Comparison of ENCODE assay signal across 8 cellular contexts in the genomic region with DNA sequence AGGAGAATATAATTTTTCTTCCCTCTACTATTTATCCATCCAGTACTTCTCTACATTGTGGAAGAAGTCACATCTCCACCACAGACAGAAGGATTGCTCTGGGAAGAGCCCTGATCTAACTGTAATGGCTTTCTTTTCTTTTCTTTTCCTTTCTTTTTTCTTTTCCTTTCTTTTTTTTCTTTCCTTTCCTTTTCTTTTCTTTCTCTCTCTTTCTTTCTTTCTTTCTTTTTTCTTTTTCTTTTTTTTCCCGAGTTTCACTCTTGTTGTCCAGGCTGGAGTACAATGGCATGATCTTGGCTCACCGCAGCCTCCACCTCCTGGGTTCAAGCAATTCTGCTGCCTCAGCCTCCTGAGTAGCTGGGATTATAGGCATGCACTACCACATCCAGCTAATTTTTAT.
DNase-seq lines count a peak whose midpoint lies in the region; ATAC-seq, FAIRE-seq and TF ChIP-seq lines count a peak whose summit lies in the region.
"Not testable (repeated sequence)": the region's sequence is repeated elsewhere in the genome, so short reads cannot be mapped to it uniquely, and the experiment has no call there.

No MANE protein-coding gene starts in this region.

- POLR2A ChIA-PET in HEK293 (lab: Yijun Ruan, JAX), result not testable (repeated sequence)
- POLR2A ChIA-PET in K562 (lab: Yijun Ruan, JAX), result interaction anchor here (0.7 to 1.7 kb wide), 3 partner anchors 12 to 132 kb away, joined by 3 to 7 read pairs (median 6); a partner anchor contains a TSS

- BruUV-seq in K562 (replicated peaks; lab: Mats Ljungman, UMichigan), result not testable (repeated sequence)

- not testable (repeated sequence) for H3K27ac ChIP-seq in HEK293 (ENCODE audit: extremely low read depth, low read depth, low read length); K562 (ENCODE audit: extremely low read depth, low read depth, low read length)
- peak overlapping the region; percentile 54 for H3K27ac ChIP-seq in neutrophil

- CTCF ChIA-PET in HEK293 (lab: Yijun Ruan, JAX); K562 (lab: Yijun Ruan, JAX; ENCODE audit: low intra/inter-chr PET ratio): not testable (repeated sequence)

- TF ChIP-seq EP300 in K562 (IDR thresholded peaks at IDR 0.05; ENCODE audit: low read length), result not testable (repeated sequence)

- not testable (repeated sequence) for H3K9me3 Mint-ChIP-seq in T-helper 1 cell treated with Interleukin-12 subunit alpha and Interleukin-12 subunit beta and Interleukin-4 antibody, amounts not matched to agents 30 μg/mL and 1 μg/mL, for 36 hours; activated T-cell treated with anti-CD3 and anti-CD28 coated beads, Interleukin-2, amount 50 U/mL, for 4 hours; stimulated activated naive CD8-positive, alpha-beta T cell treated with anti-CD3 and anti-CD28 coated beads, Interleukin-15, amount 100 ng/mL, for 72 hours

- TF ChIP-seq CTCF in AG10803 (conservative IDR thresholded peaks at IDR 0.05; ENCODE audit: low read length); HEK293 (tag by site-specific recombination; IDR thresholded peaks at IDR 0.05); K562 (IDR thresholded peaks at IDR 0.05 in 2 of 3, conservative IDR thresholded peaks at IDR 0.05 in 1 of 3; ENCODE audit: insufficient read depth in 2 of 3, low read depth in 1 of 3, low read length in 3 of 3); fibroblast of the aortic adventitia (IDR thresholded peaks at IDR 0.05; ENCODE audit: insufficient read depth, low read length); neutrophil (IDR thresholded peaks at IDR 0.05): not testable (repeated sequence)

- H3K9me1 ChIP-seq in K562 (ENCODE audit: control insufficient read depth, insufficient read depth, low read length), result not testable (repeated sequence)

- not testable (repeated sequence) for H3K4me1 ChIP-seq in HEK293 (ENCODE audit: control insufficient read depth, insufficient read depth, low read length)
- H3K4me1 ChIP-seq in K562 (replicated peaks in 1 of 2; ENCODE audit: control insufficient read depth in 2 of 2, insufficient read depth in 2 of 2, low read length in 2 of 2), result peaks cover 0 to 12% of the 10 kb centered on the region in 2 experiments; a peak in 3 of 5 replicates
- H3K4me1 ChIP-seq in neutrophil (ENCODE audit: control insufficient read depth in 1 of 2, insufficient read depth in 1 of 2, low read depth in 1 of 2, low read length in 1 of 2), result peaks cover 31 to 44% of the 10 kb centered on the region in 2 experiments

- peaks cover 0 to 14% of the 10 kb centered on the region in 2 experiments; a peak in 3 of 5 replicates for H3K27me3 ChIP-seq in K562 (ENCODE audit: control insufficient read depth in 2 of 2, insufficient read depth in 2 of 2, low read length in 2 of 2)
- H3K27me3 ChIP-seq in neutrophil, result not testable (repeated sequence)

- H3K9ac ChIP-seq in K562 (ENCODE audit: insufficient read depth in 1 of 2, low read depth in 2 of 2, low read length in 2 of 2), result not testable (repeated sequence)

- 50% methylated on average over 2 of the region's 2 CpGs for WGBS in K562 (ENCODE audit: insufficient coverage, low coverage, missing lambda C conversion rate)

- not testable (repeated sequence) for FAIRE-seq in K562 (lab: Jason Lieb, UNC)

- not testable (repeated sequence) for H3K9me3 ChIP-seq in HEK293 (ENCODE audit: control insufficient read depth, insufficient read depth, low read depth, low read length); K562 (replicated peaks; ENCODE audit: control insufficient read depth, insufficient read depth, low read depth, low read length); neutrophil

- DNase-seq in AG10803 (ENCODE audit: low read depth); activated T-cell treated with anti-CD3 and anti-CD28 coated beads, Interleukin-2, amount 50 U/mL, for 4 hours; K562 (ENCODE audit: extremely low read depth in 1 of 4, low spot score in 3 of 4); fibroblast of the aortic adventitia (ENCODE audit: low read depth); stimulated activated naive CD8-positive, alpha-beta T cell treated with anti-CD3 and anti-CD28 coated beads, Interleukin-15, amount 100 ng/mL, for 72 hours: not testable (repeated sequence)

- peaks cover 43% of the 10 kb centered on the region for H3K27me3 Mint-ChIP-seq in T-helper 1 cell treated with Interleukin-12 subunit alpha and Interleukin-12 subunit beta and Interleukin-4 antibody, amounts not matched to agents 30 μg/mL and 1 μg/mL, for 36 hours (ENCODE audit: low read depth)
- H3K27me3 Mint-ChIP-seq in activated T-cell treated with anti-CD3 and anti-CD28 coated beads, Interleukin-2, amount 50 U/mL, for 4 hours (ENCODE audit: low read depth), result peaks cover 10% of the 10 kb centered on the region
- H3K27me3 Mint-ChIP-seq in stimulated activated naive CD8-positive, alpha-beta T cell treated with anti-CD3 and anti-CD28 coated beads, Interleukin-15, amount 100 ng/mL, for 72 hours, result peaks cover 39% of the 10 kb centered on the region

- H3K4me1 Mint-ChIP-seq in T-helper 1 cell treated with Interleukin-12 subunit alpha and Interleukin-12 subunit beta and Interleukin-4 antibody, amounts not matched to agents 30 μg/mL and 1 μg/mL, for 36 hours (ENCODE audit: low read depth), result peaks cover 20% of the 10 kb centered on the region
- peaks cover 19% of the 10 kb centered on the region for H3K4me1 Mint-ChIP-seq in activated T-cell treated with anti-CD3 and anti-CD28 coated beads, Interleukin-2, amount 50 U/mL, for 4 hours (ENCODE audit: low read depth)
- peaks cover 19% of the 10 kb centered on the region for H3K4me1 Mint-ChIP-seq in stimulated activated naive CD8-positive, alpha-beta T cell treated with anti-CD3 and anti-CD28 coated beads, Interleukin-15, amount 100 ng/mL, for 72 hours

- in situ Hi-C loops in K562 (cut with MboI), result not testable (repeated sequence)

- H3K4me3 ChIP-seq in AG10803 (ENCODE audit: low read length), result peak overlapping the region; percentile 39
- not testable (repeated sequence) for H3K4me3 ChIP-seq in HEK293 (ENCODE audit: low read depth, low read length); K562; neutrophil (ENCODE audit: low read depth in 1 of 2, low read length in 1 of 2)
- H3K4me3 ChIP-seq in fibroblast of the aortic adventitia (ENCODE audit: low read depth, low read length), result peak overlapping the region; percentile 61

- not testable (repeated sequence) for H2AFZ ChIP-seq in K562 (ENCODE audit: low read depth, low read length)

- H3K36me3 ChIP-seq in HEK293 (ENCODE audit: control insufficient read depth in 2 of 2, insufficient read depth in 1 of 2, low read length in 2 of 2); K562 (ENCODE audit: control insufficient read depth, insufficient read depth, low read length); neutrophil: not testable (repeated sequence)

- not testable (repeated sequence) for H3K27ac Mint-ChIP-seq in T-helper 1 cell treated with Interleukin-12 subunit alpha and Interleukin-12 subunit beta and Interleukin-4 antibody, amounts not matched to agents 30 μg/mL and 1 μg/mL, for 36 hours; stimulated activated naive CD8-positive, alpha-beta T cell treated with anti-CD3 and anti-CD28 coated beads, Interleukin-15, amount 100 ng/mL, for 72 hours

- intact Hi-C loops in K562 (cut with micrococcal nuclease), result not testable (repeated sequence)

- not testable (repeated sequence) for TF ChIP-seq POLR2A in K562 (conservative IDR thresholded peaks at IDR 0.05)

- peak overlapping the region; percentile 36 for H3K4me3 Mint-ChIP-seq in T-helper 1 cell treated with Interleukin-12 subunit alpha and Interleukin-12 subunit beta and Interleukin-4 antibody, amounts not matched to agents 30 μg/mL and 1 μg/mL, for 36 hours
- H3K4me3 Mint-ChIP-seq in activated T-cell treated with anti-CD3 and anti-CD28 coated beads, Interleukin-2, amount 50 U/mL, for 4 hours, result peak overlapping the region; percentile 66
- H3K4me3 Mint-ChIP-seq in stimulated activated naive CD8-positive, alpha-beta T cell treated with anti-CD3 and anti-CD28 coated beads, Interleukin-15, amount 100 ng/mL, for 72 hours, result peak overlapping the region; percentile 75 to 77

- not testable (repeated sequence) for H4K20me1 ChIP-seq in K562 (replicated peaks; ENCODE audit: control insufficient read depth, insufficient read depth, low read length)

- H3K79me2 ChIP-seq in K562 (ENCODE audit: control insufficient read depth, insufficient read depth, low read length), result not testable (repeated sequence)

- ATAC-seq in activated T-cell treated with anti-CD3 and anti-CD28 coated beads, Interleukin-2, amount 50 U/mL, for 4 hours, result peak in 1 of 2 donors; percentile 18
- ATAC-seq in K562; stimulated activated naive CD8-positive, alpha-beta T cell treated with anti-CD3 and anti-CD28 coated beads, Interleukin-15, amount 100 ng/mL, for 72 hours: not testable (repeated sequence)

- TF ChIP-seq RAD21 in K562 (CRISPR knock-in tag; conservative IDR thresholded peaks at IDR 0.05 in 1 of 2, IDR thresholded peaks at IDR 0.05 in 1 of 2), result not testable (repeated sequence)

- H3K4me2 ChIP-seq in K562 (ENCODE audit: insufficient read depth, low read length), result not testable (repeated sequence)

- H3K36me3 Mint-ChIP-seq in T-helper 1 cell treated with Interleukin-12 subunit alpha and Interleukin-12 subunit beta and Interleukin-4 antibody, amounts not matched to agents 30 μg/mL and 1 μg/mL, for 36 hours (ENCODE audit: low read depth); activated T-cell treated with anti-CD3 and anti-CD28 coated beads, Interleukin-2, amount 50 U/mL, for 4 hours (ENCODE audit: insufficient read depth): not testable (repeated sequence)

TF ChIP-seq in HEK293, 187 proteins besides CTCF, POLR2A, EP300 and RAD21:
- peak; percentile 75; the same call in 1 of the 2 replicates for TF ChIP-seq PRDM1 (tag by site-specific recombination; IDR thresholded peaks at IDR 0.05)
TF ChIP-seq in HEK293: peak in this region for 1; not testable (repeated sequence) for 186.
